Comparison of ENCODE assay signal across 15 cellular contexts in genomic region chr1:81437213-81437612, GRCh38.
DNase-seq lines count a peak whose midpoint lies in the region; ATAC-seq and TF ChIP-seq lines count a peak whose summit lies in the region.
"Had no signal": no experiment of that assay in that cellular context is flagged by ENCODE, and none has a peak within 500 bp of the region (broad histone marks: within the 10 kb centered on the region; RNA-seq: fewer than 3 reads in every experiment).

No MANE protein-coding gene starts in this region.

- H3K4me2 ChIP-seq in DOHH2 (ENCODE audit: low read length) (peak overlapping the region; percentile 24), neural progenitor cell (no peak overlapping the region)

- H3K9me3 Mint-ChIP-seq in IgD-negative memory B cell (peaks cover 0 to 2% (median 0%) of the 10 kb centered on the region in 3 donors), chondrocyte (ENCODE audit: low read depth) (no peaks in the 10 kb centered on the region), neural progenitor cell (peaks cover 4% of the 10 kb centered on the region)

- H3K27me3 ChIP-seq in DOHH2 (ENCODE audit: control insufficient read depth, low read length) = no peaks in the 10 kb centered on the region
- H3K27me3 ChIP-seq in neural progenitor cell = no peaks in the 10 kb centered on the region
- H3K27me3 ChIP-seq: Peyer's patch had no signal

- H3K27ac Mint-ChIP-seq in IgD-negative memory B cell (peak overlapping the region in 1 of 3 donors; percentile 69), chondrocyte (ENCODE audit: unreplicated experiment) (peak overlapping the region; percentile 34), neural progenitor cell (peak overlapping the region; percentile 26)

- H3K27me3 Mint-ChIP-seq in IgD-negative memory B cell = peaks cover 2% of the 10 kb centered on the region
- no peaks in the 10 kb centered on the region for H3K27me3 Mint-ChIP-seq in chondrocyte (ENCODE audit: low read depth)
- peaks cover 3% of the 10 kb centered on the region for H3K27me3 Mint-ChIP-seq in neural progenitor cell (ENCODE audit: insufficient read depth, low read depth)

- peaks cover 13 to 27% (median 14%) of the 10 kb centered on the region in 3 donors for H3K4me1 Mint-ChIP-seq in IgD-negative memory B cell
- peaks cover 14% of the 10 kb centered on the region for H3K4me1 Mint-ChIP-seq in chondrocyte (ENCODE audit: low read depth)
- H3K4me1 Mint-ChIP-seq in neural progenitor cell = peaks cover 40% of the 10 kb centered on the region

- H3K27ac ChIP-seq in DOHH2 (ENCODE audit: low read depth, low read length) (no peak overlapping the region), neural progenitor cell (no peak overlapping the region)
- H3K27ac ChIP-seq: GM23248, Peyer's patch had no signal

- H3K4me3 ChIP-seq in DOHH2 (ENCODE audit: low read length) (no peak overlapping the region), neural progenitor cell (no peak overlapping the region)
- H3K4me3 ChIP-seq: GM23248, Peyer's patch had no signal

- no peak for ATAC-seq in GM21786 (IDR thresholded peaks at IDR 0.05; ENCODE audit: unreplicated experiment)
- no peak for ATAC-seq in GM19324 (IDR thresholded peaks at IDR 0.05; ENCODE audit: low FRiP score, unreplicated experiment)

- CTCF ChIA-PET in HEK293T (lab: Yijun Ruan, JAX) = no interaction called here

- no peak overlapping the region for H2AFZ ChIP-seq in neural progenitor cell (replicated peaks)
- H2AFZ ChIP-seq: GM23248 had no signal

- peaks cover 11% of the 10 kb centered on the region for H3K4me1 ChIP-seq in DOHH2 (ENCODE audit: control insufficient read depth, low read length)
- H3K4me1 ChIP-seq in neural progenitor cell = peaks cover 18% of the 10 kb centered on the region
- H3K4me1 ChIP-seq: Peyer's patch had no signal

- H3K9me2 ChIP-seq in DOHH2 (replicated peaks; ENCODE audit: control insufficient read depth, low read length) = no peaks in the 10 kb centered on the region

- TF ChIP-seq CTCF in DOHH2 (IDR thresholded peaks at IDR 0.05; ENCODE audit: low read depth, low read length, poor library complexity, severe bottlenecking) = no peak
- no peak for TF ChIP-seq CTCF in chondrocyte (IDR thresholded peaks at IDR 0.05)
- TF ChIP-seq CTCF in neural progenitor cell (IDR thresholded peaks at IDR 0.05) = no peak

- POLR2A ChIA-PET in HEK293T (lab: Yijun Ruan, JAX) = interaction anchor here (0.6 kb wide), 1 partner anchor 143 kb away, joined by 3 read pairs; no protein-coding TSS in a partner anchor

- DNase-seq in chondrocyte (ENCODE audit: low spot score) = no peak
- DNase-seq in neural progenitor cell (ENCODE audit: low spot score) = no peak
- no peak for DNase-seq in HEK293T (ENCODE audit: extremely low spot score)
- DNase-seq: GM23248, KBM-7, NCI-H1092, NCI-H187, NCI-H446 treated with DMSO at 0.1 percent for 48 hours, NCI-H748 treated with DMSO at 0.1 percent for 48 hours, Peyer's patch, SHP77 treated with DMSO at 0.1 percent for 48 hours had no signal

- H3K9ac ChIP-seq in neural progenitor cell = no peak overlapping the region
- H3K9ac ChIP-seq: GM23248 had no signal

- H3K9me3 ChIP-seq in DOHH2 (ENCODE audit: control insufficient read depth, insufficient read depth, low read length) (peaks cover 5% of the 10 kb centered on the region; the same call in 1 of the 2 replicates), neural progenitor cell (ENCODE audit: low read depth) (no peaks in the 10 kb centered on the region)
- H3K9me3 ChIP-seq: Peyer's patch had no signal

- no peaks in the 10 kb centered on the region for H3F3A ChIP-seq in DOHH2 (ENCODE audit: control insufficient read depth, insufficient read depth)
- peaks cover 8% of the 10 kb centered on the region for H3F3A ChIP-seq in neural progenitor cell (ENCODE audit: low read depth)

- no peaks in the 10 kb centered on the region for H3K36me3 ChIP-seq in DOHH2 (ENCODE audit: control insufficient read depth, low read length)
- no peaks in the 10 kb centered on the region for H3K36me3 ChIP-seq in neural progenitor cell
- H3K36me3 ChIP-seq: Peyer's patch had no signal

- no peaks in the 10 kb centered on the region for H3K36me3 Mint-ChIP-seq in IgD-negative memory B cell
- no peaks in the 10 kb centered on the region for H3K36me3 Mint-ChIP-seq in chondrocyte (ENCODE audit: low read depth)
- peaks cover under 1% of the 10 kb centered on the region for H3K36me3 Mint-ChIP-seq in neural progenitor cell

- no peaks in the 10 kb centered on the region for H4K20me1 ChIP-seq in DOHH2 (ENCODE audit: control insufficient read depth, insufficient read depth, low read depth, low read length)
- no peaks in the 10 kb centered on the region for H4K20me1 ChIP-seq in neural progenitor cell (ENCODE audit: low read depth)

- peak overlapping the region in 3 of 4 donors; percentile 23 to 83 (median 39) for H3K4me3 Mint-ChIP-seq in IgD-negative memory B cell
- no peak overlapping the region for H3K4me3 Mint-ChIP-seq in chondrocyte (ENCODE audit: unreplicated experiment)
- no peak overlapping the region for H3K4me3 Mint-ChIP-seq in neural progenitor cell

- no peaks in the 10 kb centered on the region for H3K79me2 ChIP-seq in DOHH2 (ENCODE audit: control insufficient read depth, low read length)
- no peaks in the 10 kb centered on the region for H3K79me2 ChIP-seq in neural progenitor cell (ENCODE audit: low read depth)

TF ChIP-seq in HEK293T, 16 proteins besides CTCF, POLR2A, EP300 and RAD21:
- no peak for TF ChIP-seq NFRKB (IDR thresholded peaks at IDR 0.05)
- TF ChIP-seq SUZ12 (IDR thresholded peaks at IDR 0.05) = no peak
- no peak for TF ChIP-seq SP1 (IDR thresholded peaks at IDR 0.05)
- TF ChIP-seq BHLHE40 (IDR thresholded peaks at IDR 0.05; ENCODE audit: borderline replicate concordance) = no peak
- no peak for TF ChIP-seq HDGF (IDR thresholded peaks at IDR 0.05; ENCODE audit: borderline replicate concordance)
- TF ChIP-seq FOXA1 (IDR thresholded peaks at IDR 0.05) = no peak
- no peak for TF ChIP-seq FOXM1 (IDR thresholded peaks at IDR 0.05; ENCODE audit: borderline replicate concordance)
- TF ChIP-seq FOXK2 (IDR thresholded peaks at IDR 0.05) = no peak
- no peak for TF ChIP-seq PKNOX1 (IDR thresholded peaks at IDR 0.05)
- no peak for TF ChIP-seq TARDBP (IDR thresholded peaks at IDR 0.05)
- no peak for TF ChIP-seq ELF4 (IDR thresholded peaks at IDR 0.05)
- no peak for TF ChIP-seq ZNF384 (IDR thresholded peaks at IDR 0.05)
TF ChIP-seq in HEK293T: peak in this region for 0.

Comparison
In these comparisons a context has a peak if more than half of its experiments do, and no peak if none do; other contexts are left out.
1. H3K4me3 Mint-ChIP-seq: peak in IgD-negative memory B cell (3 of 4); none in chondrocyte (single experiment) and neural progenitor cell (single experiment).